In genomic region chr17:3845754-3846738, GRCh38 we compare ENCODE assay signal across 8 cellular contexts. TPM values are rescaled to one million over a fixed set of nuclear protein-coding genes. Genes with fewer than 3 reads are reported as not detected.
DNase-seq lines count a peak whose midpoint lies in the region; ATAC-seq and TF ChIP-seq lines count a peak whose summit lies in the region.

NCBP3 (minus strand) TSS chr17:3846246; CDS start chr17:3846223, 23 bp downstream.

- peak within 1 kb of the TSS; percentile 87 to 94 for H3K4me3 ChIP-seq in right atrium auricular region
- peak within 1 kb of the TSS; percentile 93 to 99 for H3K4me3 ChIP-seq in uterus

- H3K27ac ChIP-seq in angular gyrus (ENCODE audit: low read depth, low read length) (peak within 1 kb of the TSS; percentile 62), right atrium auricular region (peak within 1 kb of the TSS; percentile 93 to 96), uterus (peak within 1 kb of the TSS; percentile 84 to 90)

- TF ChIP-seq CTCF in right atrium auricular region (IDR thresholded peaks at IDR 0.05), result peak; percentile 96 to 98
- peak; percentile 95 to 98 (median 98) for TF ChIP-seq CTCF in uterus (IDR thresholded peaks at IDR 0.05)

- DNase-seq in NCI-H1694 (lab: John Stamatoyannopoulos, UW) (peak; percentile 78), right atrium auricular region (ENCODE audit: low spot score) (peak; percentile 83), putamen (ENCODE audit: low spot score) (peak; percentile 95), uterus (peak; percentile 82 to 89)

- H3K27me3 ChIP-seq in right atrium auricular region (no peaks in the 10 kb centered on the region), uterus (no peaks in the 10 kb centered on the region)

- ATAC-seq in GM18499 (IDR thresholded peaks at IDR 0.05; ENCODE audit: insufficient read depth, unreplicated experiment), result peak; percentile 75
- ATAC-seq in HG02885 (IDR thresholded peaks at IDR 0.05; ENCODE audit: poor library complexity, unreplicated experiment), result peak; percentile 97

- H3K9me3 ChIP-seq in right atrium auricular region, result no peaks in the 10 kb centered on the region
- no peaks in the 10 kb centered on the region for H3K9me3 ChIP-seq in uterus

- peak; percentile 73 to 87 for TF ChIP-seq POLR2A in uterus (IDR thresholded peaks at IDR 0.05)

- intact Hi-C loops in T-helper 2 cell treated with Interferon-gamma antibody and Interleukin-4, amounts not matched to agents 100 ng/mL and 5 ng/mL, for 36 hours (cut with micrococcal nuclease), result loop anchor here (1.0 to 10.0 kb wide), 6 partner anchors 47 to 521 kb away; partner anchors contain the start of genes ATP2A3, CAMKK1, CYB5D2 and UBE2G1
- intact Hi-C loops in uterus (cut with DNase I; ENCODE audit: low total_unique reads), result no loop called here

- peaks cover 14% of the 10 kb centered on the region for H3K36me3 ChIP-seq in right atrium auricular region
- no peaks in the 10 kb centered on the region for H3K36me3 ChIP-seq in uterus

- H3K4me1 ChIP-seq in right atrium auricular region (peaks cover 0 to 22% of the 10 kb centered on the region in 2 donors), uterus (no peaks in the 10 kb centered on the region)

RNA-seq across cellular contexts. Expression of gene NCBP3, which starts in this region (rescaled TPM):
- 43.4 and 45.6 TPM in 2 replicates for total RNA-seq in T-helper 2 cell treated with Interferon-gamma antibody and Interleukin-4, amounts not matched to agents 100 ng/mL and 5 ng/mL, for 36 hours
- total RNA-seq in right atrium auricular region (10 to 100 TPM; 15.2 to 21.4 TPM), uterus (10 to 100 TPM; 16.5 to 46.7 (median 30.1) TPM)

Comparison
In these comparisons a context has a peak if more than half of its experiments do, and no peak if none do; other contexts are left out.
1. Peak in every context shown above with its lines: DNase-seq, ATAC-seq, H3K4me3 ChIP-seq and H3K27ac ChIP-seq.